ENCODE assay signal across 8 cellular contexts in genomic region chr3:182979103-182979697, GRCh38. TPM values are rescaled to one million over a fixed set of nuclear protein-coding genes. Genes with fewer than 3 reads are reported as not detected.
DNase-seq lines count a peak whose midpoint lies in the region; ATAC-seq and TF ChIP-seq lines count a peak whose summit lies in the region.

No MANE protein-coding gene starts in this region.

- H3K27me3 ChIP-seq in SU-DHL-6 (ENCODE audit: low read length) (no peaks in the 10 kb centered on the region), sigmoid colon (no peaks in the 10 kb centered on the region)

- H3K36me3 ChIP-seq in SU-DHL-6 (ENCODE audit: low read length), result no peaks in the 10 kb centered on the region
- no peaks in the 10 kb centered on the region for H3K36me3 ChIP-seq in sigmoid colon

- peaks cover 23% of the 10 kb centered on the region for H3K4me1 Mint-ChIP-seq in activated naive CD4-positive, alpha-beta T cell treated with anti-CD3 and anti-CD28 coated beads for 36 hours (ENCODE audit: low read depth)

- TF ChIP-seq CTCF in SU-DHL-6 (IDR thresholded peaks at IDR 0.05; ENCODE audit: insufficient read depth, low read length, poor library complexity, severe bottlenecking) (no peak), foreskin fibroblast (IDR thresholded peaks at IDR 0.05; ENCODE audit: low read depth, low read length) (no peak), sigmoid colon (IDR thresholded peaks at IDR 0.05) (no peak)

- no peaks in the 10 kb centered on the region for H3K27me3 Mint-ChIP-seq in activated naive CD4-positive, alpha-beta T cell treated with anti-CD3 and anti-CD28 coated beads for 36 hours (ENCODE audit: low read depth)

- WGBS in sigmoid colon, 2 donors, result 2 to 5% methylated on average over 10 of the region's 10 CpGs

- H4K20me1 ChIP-seq in SU-DHL-6 (ENCODE audit: low read depth, low read length), result peaks cover 6% of the 10 kb centered on the region; the same call in 1 of the 2 replicates

- DNase-seq in activated naive CD4-positive, alpha-beta T cell treated with anti-CD3 and anti-CD28 coated beads for 36 hours, result no peak
- no peak for DNase-seq in activated naive CD4-positive, alpha-beta T cell treated with anti-CD3 and anti-CD28 coated beads, Interleukin-2, amount 50 U/mL, for 16 hours
- DNase-seq in foreskin fibroblast (peak in 1 of 2 donors; percentile 37), sigmoid colon (no peak), posterior vena cava (ENCODE audit: low spot score) (no peak), sciatic nerve (ENCODE audit: low spot score) (no peak)

- H3K4me3 Mint-ChIP-seq in activated naive CD4-positive, alpha-beta T cell treated with anti-CD3 and anti-CD28 coated beads for 36 hours, result peak overlapping the region; percentile 88

- no peaks in the 10 kb centered on the region for H3K9me3 Mint-ChIP-seq in activated naive CD4-positive, alpha-beta T cell treated with anti-CD3 and anti-CD28 coated beads for 36 hours

- H3K4me3 ChIP-seq in SU-DHL-6 (ENCODE audit: insufficient read depth, low read length, poor library complexity, severe bottlenecking) (peak overlapping the region; percentile 90), foreskin fibroblast (ENCODE audit: low read depth in 1 of 2, low read length in 2 of 2) (peak overlapping the region; percentile 87 to 96), sigmoid colon (peak overlapping the region; percentile 63 to 100 (median 99))

- H3K27ac ChIP-seq in SU-DHL-6 (ENCODE audit: low read depth, low read length) (peak overlapping the region; percentile 35; the same call in 1 of the 2 replicates), sigmoid colon (peak overlapping the region; percentile 87 to 95 (median 94))

- peaks cover 57% of the 10 kb centered on the region for H3K79me2 ChIP-seq in SU-DHL-6 (ENCODE audit: insufficient read depth, low read length)

- H3F3A ChIP-seq in SU-DHL-6 (ENCODE audit: insufficient read depth), result peaks cover 19% of the 10 kb centered on the region; the same call in 1 of the 2 replicates

- no peak overlapping the region for H2AFZ ChIP-seq in SU-DHL-6 (ENCODE audit: low read depth, low read length, severe bottlenecking)

- peak overlapping the region; percentile 73 for H3K4me2 ChIP-seq in SU-DHL-6 (ENCODE audit: low read depth, low read length, poor library complexity, severe bottlenecking)

- intact Hi-C loops in activated naive CD4-positive, alpha-beta T cell treated with anti-CD3 and anti-CD28 coated beads for 36 hours (cut with micrococcal nuclease), result loop anchor here (1.0 kb wide), 2 partner anchors 12 to 70 kb away; no protein-coding TSS in a partner anchor
- intact Hi-C loops in sigmoid colon (cut with DNase I) (no loop called here), posterior vena cava (cut with DNase I) (no loop called here), sciatic nerve (cut with DNase I) (no loop called here)

- H3K4me1 ChIP-seq in sigmoid colon, result peaks cover 0 to 25% (median 22%) of the 10 kb centered on the region in 4 donors

- ATAC-seq in HG03460 (IDR thresholded peaks at IDR 0.05; ENCODE audit: unreplicated experiment), result no peak
- no peak for ATAC-seq in sciatic nerve

- no peaks in the 10 kb centered on the region for H3K9me2 ChIP-seq in SU-DHL-6 (replicated peaks; ENCODE audit: insufficient read depth, low read length)

- H3K9me3 ChIP-seq in SU-DHL-6 (ENCODE audit: insufficient read depth, low read length), result no peaks in the 10 kb centered on the region
- H3K9me3 ChIP-seq in sigmoid colon, result no peaks in the 10 kb centered on the region

- H3K27ac Mint-ChIP-seq in activated naive CD4-positive, alpha-beta T cell treated with anti-CD3 and anti-CD28 coated beads for 36 hours, result peak overlapping the region; percentile 83

- no peak for TF ChIP-seq POLR2A in sigmoid colon (IDR thresholded peaks at IDR 0.05)

- CTCF ChIA-PET in activated naive CD4-positive, alpha-beta T cell treated with anti-CD3 and anti-CD28 coated beads for 36 hours (lab: Charles Lee), result interaction anchor here (0.6 to 1.2 kb wide), 2 partner anchors 71 to 156 kb away, joined by 3 to 7 read pairs; no protein-coding TSS in a partner anchor

- H3K9ac ChIP-seq in SU-DHL-6 (ENCODE audit: low read length), result peak overlapping the region; percentile 80

- H3K36me3 Mint-ChIP-seq in activated naive CD4-positive, alpha-beta T cell treated with anti-CD3 and anti-CD28 coated beads for 36 hours (ENCODE audit: low read depth), result no peaks in the 10 kb centered on the region

- TF ChIP-seq EP300 in sigmoid colon (IDR thresholded peaks at IDR 0.05), result no peak

RNA-seq across cellular contexts. Expression of gene DCUN1D1, which starts 1.1 kb away (rescaled TPM):
- total RNA-seq in activated naive CD4-positive, alpha-beta T cell treated with anti-CD3 and anti-CD28 coated beads for 36 hours, result 10 to 100 TPM; 38.4 to 40.5 TPM
- 10 to 100 TPM; 41.0 to 47.1 (median 43.7) TPM for total RNA-seq in sigmoid colon
- polyA plus RNA-seq in sigmoid colon, result 10 to 100 TPM in 2 of 3 donors, 1 to 10 TPM in 1; 9.4 to 15.5 (median 10.2) TPM
- 10 to 100 TPM; 46.3 to 52.3 TPM for total RNA-seq in posterior vena cava
- 61.9 TPM for total RNA-seq in sciatic nerve
